10 cellular contexts compared by ENCODE assay signal in the genomic region with DNA sequence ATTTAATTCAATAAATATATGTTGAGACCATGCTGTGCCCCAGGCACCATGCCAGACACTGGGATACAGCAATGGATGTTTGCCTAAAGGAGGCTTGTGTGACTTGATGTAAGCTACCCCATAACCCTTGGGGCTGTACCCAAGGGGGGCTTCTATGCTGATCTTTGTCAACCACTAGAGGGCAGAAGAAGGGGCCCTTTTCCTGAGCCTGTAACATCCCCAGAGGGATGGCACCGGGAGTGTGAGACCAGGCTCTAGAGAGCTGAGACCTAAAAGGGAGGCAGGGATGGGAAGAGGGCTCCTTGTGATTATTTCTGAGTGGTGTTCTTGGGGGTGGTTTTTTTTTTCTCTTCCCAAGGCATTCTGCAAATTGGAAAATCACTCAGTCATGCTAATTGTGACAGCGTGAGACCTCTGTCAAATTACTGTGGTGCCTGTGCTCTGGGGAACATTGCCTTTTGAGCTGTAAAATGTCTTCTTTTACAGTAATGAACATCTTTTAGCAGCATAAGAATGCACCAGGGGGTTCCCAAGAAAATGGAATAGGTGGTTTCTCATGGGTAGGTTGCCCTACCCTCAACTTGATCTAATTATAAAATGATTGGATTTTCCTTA.
A peak's percentile ranks its signal among the peaks of the same experiment; 100 is the strongest.
DNase-seq lines count a peak whose midpoint lies in the region; ATAC-seq and TF ChIP-seq lines count a peak whose summit lies in the region.
"Had no signal": no experiment of that assay in that cellular context is flagged by ENCODE, and none has a peak within 500 bp of the region (broad histone marks: within the 10 kb centered on the region; RNA-seq: fewer than 3 reads in every experiment).

No MANE protein-coding gene starts in this region.

- H3K9me3 Mint-ChIP-seq in activated CD4-positive, alpha-beta memory T cell treated with anti-CD3 and anti-CD28 coated beads for 36 hours: no peaks in the 10 kb centered on the region
- H3K9me3 Mint-ChIP-seq in naive thymus-derived CD8-positive, alpha-beta T cell: peaks cover 0 to 1% (median 0%) of the 10 kb centered on the region in 9 donors

- peak; percentile 17 for DNase-seq in DND-41
- DNase-seq in HCT116 (ENCODE audit: low read depth, low spot score): no peak
- peak; percentile 61 for DNase-seq in SK-MEL-5 (ENCODE audit: low read depth, low spot score)
- DNase-seq in left colon: no peak
- DNase-seq in activated CD4-positive, alpha-beta memory T cell treated with anti-CD3 and anti-CD28 coated beads for 36 hours: no peak
- no peak for DNase-seq in heart left ventricle
- DNase-seq in NCI-H1694 treated with DMSO at 0.1 percent for 48 hours (lab: John Stamatoyannopoulos, UW): no peak
- DNase-seq in naive thymus-derived CD8-positive, alpha-beta T cell: no peak
- DNase-seq: GF-D8, NCI-H2107 had no signal

- TF ChIP-seq CTCF in DND-41 (IDR thresholded peaks at IDR 0.05; ENCODE audit: borderline replicate concordance, extremely low read depth, low read length, poor library complexity, severe bottlenecking) (peak; percentile 50), HCT116 (IDR thresholded peaks at IDR 0.05 in 2 of 3, conservative IDR thresholded peaks at IDR 0.05 in 1 of 3; ENCODE audit: borderline replicate concordance in 1 of 3, insufficient read depth in 1 of 3, low read depth in 2 of 3, low read length in 2 of 3) (peak; percentile 6 to 56 (median 46); a peak in 4 of 6 replicates), heart left ventricle (IDR thresholded peaks at IDR 0.05) (peak in 5 of 12 donors; percentile 13 to 33 (median 30))

- H3K27me3 Mint-ChIP-seq in activated CD4-positive, alpha-beta memory T cell treated with anti-CD3 and anti-CD28 coated beads for 36 hours: no peaks in the 10 kb centered on the region
- peaks cover 0 to 22% (median 2%) of the 10 kb centered on the region in 5 donors for H3K27me3 Mint-ChIP-seq in naive thymus-derived CD8-positive, alpha-beta T cell

- 29 to 54% (median 44%) methylated on average over 2 of the region's 2 CpGs for WGBS in heart left ventricle, 4 donors

- no peaks in the 10 kb centered on the region for H3K36me3 Mint-ChIP-seq in activated CD4-positive, alpha-beta memory T cell treated with anti-CD3 and anti-CD28 coated beads for 36 hours
- peaks cover 0 to 2% (median 0%) of the 10 kb centered on the region in 3 donors for H3K36me3 Mint-ChIP-seq in naive thymus-derived CD8-positive, alpha-beta T cell

- in situ Hi-C loops in SK-MEL-5 (cut with HindIII; ENCODE audit: low pct_unique_long_range_greater_than_20kb, low sequenced_read_pairs): no loop called here

- H4K20me1 ChIP-seq in DND-41 (ENCODE audit: insufficient read depth, low read length): no peaks in the 10 kb centered on the region
- no peaks in the 10 kb centered on the region for H4K20me1 ChIP-seq in HCT116 (ENCODE audit: insufficient read depth)

- TF ChIP-seq POLR2A in HCT116 (IDR thresholded peaks at IDR 0.05; ENCODE audit: borderline replicate concordance, extremely low read depth, insufficient read depth, insufficient read length) (no peak), heart left ventricle (IDR thresholded peaks at IDR 0.05) (no peak)

- no peaks in the 10 kb centered on the region for H3K4me1 Mint-ChIP-seq in activated CD4-positive, alpha-beta memory T cell treated with anti-CD3 and anti-CD28 coated beads for 36 hours (ENCODE audit: low read depth)
- H3K4me1 Mint-ChIP-seq in naive thymus-derived CD8-positive, alpha-beta T cell: peaks cover 26 to 37% (median 31%) of the 10 kb centered on the region in 4 donors

- H3K9me2 ChIP-seq in HCT116 (ENCODE audit: insufficient read depth): no peaks in the 10 kb centered on the region

- H3K27me3 ChIP-seq in DND-41 (ENCODE audit: insufficient read depth, low read length, poor library complexity) (no peaks in the 10 kb centered on the region), HCT116 (ENCODE audit: insufficient read depth, low read length) (no peaks in the 10 kb centered on the region), heart left ventricle (no peaks in the 10 kb centered on the region)

- intact Hi-C loops in HCT116 (cut with micrococcal nuclease): no loop called here
- intact Hi-C loops in left colon (cut with DNase I, micrococcal nuclease): no loop called here
- intact Hi-C loops in activated CD4-positive, alpha-beta memory T cell treated with anti-CD3 and anti-CD28 coated beads for 36 hours (cut with micrococcal nuclease): no loop called here
- intact Hi-C loops in heart left ventricle (cut with DNase I): no loop called here

- H3K27ac ChIP-seq in DND-41 (ENCODE audit: low read length) (no peak overlapping the region), HCT116 (ENCODE audit: low read depth, low read length) (no peak overlapping the region), heart left ventricle (no peak overlapping the region)

- TF ChIP-seq RAD21 in HCT116 (IDR thresholded peaks at IDR 0.05; ENCODE audit: low read depth): no peak; the same call in 1 of the 2 replicates

- no peaks in the 10 kb centered on the region for H3K36me3 ChIP-seq in DND-41 (ENCODE audit: insufficient read depth, low read length)
- no peaks in the 10 kb centered on the region for H3K36me3 ChIP-seq in HCT116 (ENCODE audit: control insufficient read depth in 1 of 2, insufficient read depth in 2 of 2, low read length in 2 of 2)
- no peaks in the 10 kb centered on the region for H3K36me3 ChIP-seq in heart left ventricle

- H2AFZ ChIP-seq in DND-41 (ENCODE audit: low read depth, low read length) (no peak overlapping the region), HCT116 (ENCODE audit: low read depth, low read length, poor library complexity, severe bottlenecking) (no peak overlapping the region)

- H3K9ac ChIP-seq in DND-41 (ENCODE audit: low read depth, low read length) (no peak overlapping the region), HCT116 (ENCODE audit: low read length) (no peak overlapping the region)

- POLR2A ChIA-PET in HCT116 (lab: Charles Lee): no interaction called here
- POLR2A ChIA-PET in activated CD4-positive, alpha-beta memory T cell treated with anti-CD3 and anti-CD28 coated beads for 36 hours (lab: Charles Lee): no interaction called here
- POLR2A ChIA-PET in naive thymus-derived CD8-positive, alpha-beta T cell (lab: Charles Lee): no interaction called here

- H3K27ac Mint-ChIP-seq in activated CD4-positive, alpha-beta memory T cell treated with anti-CD3 and anti-CD28 coated beads for 36 hours: no peak overlapping the region
- no peak overlapping the region for H3K27ac Mint-ChIP-seq in naive thymus-derived CD8-positive, alpha-beta T cell

- peak; percentile 49; the same call in 2 of the 3 replicates for ATAC-seq in DND-41 (ENCODE audit: insufficient read depth, low read depth)
- peak; percentile 67 for ATAC-seq in HCT116
- peak; percentile 51 for ATAC-seq in left colon
- ATAC-seq in heart left ventricle: no peak
- no peak for ATAC-seq in naive thymus-derived CD8-positive, alpha-beta T cell

- H3K9me3 ChIP-seq in DND-41 (ENCODE audit: insufficient read depth, low read length, severe bottlenecking) (no peaks in the 10 kb centered on the region), HCT116 (ENCODE audit: control insufficient read depth in 1 of 2, insufficient read depth in 1 of 2, low read depth in 1 of 2, low read length in 2 of 2) (no peaks in the 10 kb centered on the region), heart left ventricle (no peaks in the 10 kb centered on the region)

- H3K4me1 ChIP-seq in DND-41 (ENCODE audit: insufficient read depth, low read length) (no peaks in the 10 kb centered on the region), HCT116 (ENCODE audit: control insufficient read depth in 1 of 2, insufficient read depth in 2 of 2, low read length in 2 of 2) (no peaks in the 10 kb centered on the region), heart left ventricle (peaks cover 0 to 13% (median 0%) of the 10 kb centered on the region in 12 donors)

- H3K4me2 ChIP-seq in DND-41 (ENCODE audit: insufficient read depth, low read length) (no peak overlapping the region), HCT116 (ENCODE audit: low read length) (no peak overlapping the region)

- H3K4me3 ChIP-seq in DND-41 (ENCODE audit: low read depth in 1 of 2, low read length in 2 of 2) (no peak overlapping the region), HCT116 (replicated peaks in 1 of 2; ENCODE audit: low read depth in 1 of 2, low read length in 2 of 2) (no peak overlapping the region), heart left ventricle (no peak overlapping the region)

- no TSS peak for BruUV-seq in HCT116 (replicated peaks; lab: Mats Ljungman, UMichigan)

- H3K79me2 ChIP-seq in DND-41 (ENCODE audit: insufficient read depth, low read length): no peaks in the 10 kb centered on the region
- no peaks in the 10 kb centered on the region for H3K79me2 ChIP-seq in HCT116 (ENCODE audit: insufficient read depth, low read length)

- no peak overlapping the region for H3K4me3 Mint-ChIP-seq in activated CD4-positive, alpha-beta memory T cell treated with anti-CD3 and anti-CD28 coated beads for 36 hours
- H3K4me3 Mint-ChIP-seq in naive thymus-derived CD8-positive, alpha-beta T cell: peak overlapping the region in 3 of 10 donors; percentile 16 to 59 (median 57)

- CTCF ChIA-PET in HCT116 (lab: Charles Lee): interaction anchor here (0.6 kb wide), 1 partner anchor 18 kb away, joined by 3 read pairs; no protein-coding TSS in a partner anchor
- CTCF ChIA-PET in activated CD4-positive, alpha-beta memory T cell treated with anti-CD3 and anti-CD28 coated beads for 36 hours (lab: Charles Lee): no interaction called here

- RAD21 ChIA-PET in HCT116 (lab: Charles Lee; ENCODE audit: low non-redundant PET in 1 of 2, low total read pairs in 2 of 2, uncharacterized antibody in 2 of 2, unreplicated experiment in 2 of 2): no interaction called here

TF ChIP-seq in HCT116, 20 proteins besides CTCF, POLR2A, EP300 and RAD21 (continues in another document):
- no peak for TF ChIP-seq TCF7L2 (IDR thresholded peaks at IDR 0.05; ENCODE audit: borderline replicate concordance, extremely low read depth, insufficient read depth, insufficient read length)

Comparison
In these comparisons a context has a peak if more than half of its experiments do, and no peak if none do; other contexts are left out.
1. ATAC-seq: peak in DND-41 (single experiment), HCT116 (single experiment) and left colon (single experiment); none in heart left ventricle (0 of 4) and naive thymus-derived CD8-positive, alpha-beta T cell (0 of 2).
2. DNase-seq: peak in DND-41 (single experiment) and SK-MEL-5 (single experiment); none in HCT116 (single experiment), left colon (0 of 2), activated CD4-positive, alpha-beta memory T cell treated with anti-CD3 and anti-CD28 coated beads for 36 hours (single experiment), heart left ventricle (0 of 5), NCI-H1694 treated with DMSO at 0.1 percent for 48 hours (single experiment) and naive thymus-derived CD8-positive, alpha-beta T cell (0 of 10).